Comparison of ENCODE assay signal across 29 cellular contexts in genomic region chr14:70700955-70701354, GRCh38.
"Had no signal": no experiment of that assay in that cellular context is flagged by ENCODE, and none has a peak within 500 bp of the region (broad histone marks: within the 10 kb centered on the region; RNA-seq: fewer than 3 reads in every experiment).

No MANE protein-coding gene starts in this region.

- H3K27ac ChIP-seq: esophagus muscularis mucosa, gastroesophageal sphincter, thoracic aorta, upper lobe of right lung, WERI-Rb-1 had no signal

- H3K4me3 ChIP-seq: esophagus muscularis mucosa, gastroesophageal sphincter, thoracic aorta, upper lobe of right lung had no signal

- ATAC-seq: activated CD8-positive, alpha-beta memory T cell treated with anti-CD3 and anti-CD28 coated beads, Interleukin-2, amount 10 ng/mL, durations not matched to agents 7 days and 5 days; activated CD8-positive, alpha-beta T cell treated with anti-CD3 and anti-CD28 coated beads for 36 hours; gastroesophageal sphincter; left lobe of liver; sciatic nerve; SK-N-SH treated with all-trans-retinoic acid at 6 μM for 48 hours; upper lobe of right lung had no signal

- H3K4me1 Mint-ChIP-seq: activated CD4-positive, alpha-beta T cell treated with anti-CD3 and anti-CD28 coated beads, Interleukin-2, amount 10 ng/mL, durations not matched to agents 7 days and 5 days; activated CD8-positive, alpha-beta memory T cell treated with anti-CD3 and anti-CD28 coated beads, Interleukin-2, amount 10 ng/mL, durations not matched to agents 7 days and 5 days; activated naive CD4-positive, alpha-beta T cell treated with anti-CD3 and anti-CD28 coated beads, Interleukin-2, amount 50 U/mL, for 24 hours had no signal

- H3K36me3 ChIP-seq: esophagus muscularis mucosa, gastroesophageal sphincter, thoracic aorta, upper lobe of right lung, WERI-Rb-1 had no signal

- H3K4me3 Mint-ChIP-seq: activated CD4-positive, alpha-beta T cell treated with anti-CD3 and anti-CD28 coated beads, Interleukin-2, amount 10 ng/mL, durations not matched to agents 7 days and 5 days; activated CD8-positive, alpha-beta memory T cell treated with anti-CD3 and anti-CD28 coated beads, Interleukin-2, amount 10 ng/mL, durations not matched to agents 7 days and 5 days; activated CD8-positive, alpha-beta T cell treated with anti-CD3 and anti-CD28 coated beads for 36 hours; activated naive CD4-positive, alpha-beta T cell treated with anti-CD3 and anti-CD28 coated beads, Interleukin-2, amount 50 U/mL, for 24 hours; activated T-helper 1 cell treated with anti-CD3 and anti-CD28 coated beads, Interleukin-12 subunit alpha, Interleukin-12 subunit beta, Interleukin-2, Interleukin-4 antibody, amounts not matched to agents 30 ng/mL and 10 ng/mL and 1 ng/mL, durations not matched to agents 14 hours and 24 hours and 36 hours; brain; natural killer cell treated with Interleukin-12 subunit alpha and Interleukin-12 subunit beta and Interleukin-15 and Interleukin-18, amount 100 ng/mL, for 72 hours had no signal

- H3K9me3 ChIP-seq: esophagus muscularis mucosa, gastroesophageal sphincter, thoracic aorta, upper lobe of right lung had no signal

- H3K27ac Mint-ChIP-seq: activated CD4-positive, alpha-beta T cell treated with anti-CD3 and anti-CD28 coated beads, Interleukin-2, amount 10 ng/mL, durations not matched to agents 7 days and 5 days; activated CD8-positive, alpha-beta memory T cell treated with anti-CD3 and anti-CD28 coated beads, Interleukin-2, amount 10 ng/mL, durations not matched to agents 7 days and 5 days; activated CD8-positive, alpha-beta T cell treated with anti-CD3 and anti-CD28 coated beads for 36 hours; activated naive CD4-positive, alpha-beta T cell treated with anti-CD3 and anti-CD28 coated beads, Interleukin-2, amount 50 U/mL, for 24 hours; activated T-helper 1 cell treated with anti-CD3 and anti-CD28 coated beads, Interleukin-12 subunit alpha, Interleukin-12 subunit beta, Interleukin-2, Interleukin-4 antibody, amounts not matched to agents 30 ng/mL and 10 ng/mL and 1 ng/mL, durations not matched to agents 14 hours and 24 hours and 36 hours; brain; natural killer cell treated with Interleukin-12 subunit alpha and Interleukin-12 subunit beta and Interleukin-15 and Interleukin-18, amount 100 ng/mL, for 72 hours had no signal

- DNase-seq: activated CD4-positive, alpha-beta T cell treated with anti-CD3 and anti-CD28 coated beads, Interleukin-2, amount 10 ng/mL, durations not matched to agents 7 days and 5 days; activated CD4-positive, CD25-positive, alpha-beta regulatory T cell treated with anti-CD3 and anti-CD28 coated beads, Interleukin-2, amount 50 U/mL, for 72 hours; activated CD8-positive, alpha-beta memory T cell treated with anti-CD3 and anti-CD28 coated beads, Interleukin-2, amount 10 ng/mL, durations not matched to agents 7 days and 5 days; activated CD8-positive, alpha-beta T cell treated with anti-CD3 and anti-CD28 coated beads for 36 hours; activated gamma-delta T cell; activated T-cell treated with anti-CD3 and anti-CD28 coated beads for 4 hours; anterior cingulate cortex; caudate nucleus; dermis blood vessel endothelial cell; effector CD8-positive, alpha-beta T cell; head of caudate nucleus; kidney; mammary epithelial cell; nucleus accumbens; small intestine; stimulated activated CD4-positive, alpha-beta T cell treated with anti-CD3 and anti-CD28 coated beads, Interleukin-15, amount 100 ng/mL, for 24 hours; stimulated activated naive CD4-positive, alpha-beta T cell; upper lobe of right lung; WERI-Rb-1 had no signal

- H3K36me3 Mint-ChIP-seq: activated CD8-positive, alpha-beta memory T cell treated with anti-CD3 and anti-CD28 coated beads, Interleukin-2, amount 10 ng/mL, durations not matched to agents 7 days and 5 days; activated naive CD4-positive, alpha-beta T cell treated with anti-CD3 and anti-CD28 coated beads, Interleukin-2, amount 50 U/mL, for 24 hours; brain; natural killer cell treated with Interleukin-12 subunit alpha and Interleukin-12 subunit beta and Interleukin-15 and Interleukin-18, amount 100 ng/mL, for 72 hours had no signal

- H3K4me1 ChIP-seq: esophagus muscularis mucosa had no signal

- H3K27me3 Mint-ChIP-seq: activated CD8-positive, alpha-beta T cell treated with anti-CD3 and anti-CD28 coated beads for 36 hours; activated naive CD4-positive, alpha-beta T cell treated with anti-CD3 and anti-CD28 coated beads, Interleukin-2, amount 50 U/mL, for 24 hours had no signal

- H3K27me3 ChIP-seq: upper lobe of right lung had no signal

- H3K9me3 Mint-ChIP-seq: activated CD4-positive, alpha-beta T cell treated with anti-CD3 and anti-CD28 coated beads, Interleukin-2, amount 10 ng/mL, durations not matched to agents 7 days and 5 days; activated CD8-positive, alpha-beta T cell treated with anti-CD3 and anti-CD28 coated beads for 36 hours; activated naive CD4-positive, alpha-beta T cell treated with anti-CD3 and anti-CD28 coated beads, Interleukin-2, amount 50 U/mL, for 24 hours; activated T-helper 1 cell treated with anti-CD3 and anti-CD28 coated beads, Interleukin-12 subunit alpha, Interleukin-12 subunit beta, Interleukin-2, Interleukin-4 antibody, amounts not matched to agents 30 ng/mL and 10 ng/mL and 1 ng/mL, durations not matched to agents 14 hours and 24 hours and 36 hours; brain; natural killer cell treated with Interleukin-12 subunit alpha and Interleukin-12 subunit beta and Interleukin-15 and Interleukin-18, amount 100 ng/mL, for 72 hours had no signal
